In the genomic region with DNA sequence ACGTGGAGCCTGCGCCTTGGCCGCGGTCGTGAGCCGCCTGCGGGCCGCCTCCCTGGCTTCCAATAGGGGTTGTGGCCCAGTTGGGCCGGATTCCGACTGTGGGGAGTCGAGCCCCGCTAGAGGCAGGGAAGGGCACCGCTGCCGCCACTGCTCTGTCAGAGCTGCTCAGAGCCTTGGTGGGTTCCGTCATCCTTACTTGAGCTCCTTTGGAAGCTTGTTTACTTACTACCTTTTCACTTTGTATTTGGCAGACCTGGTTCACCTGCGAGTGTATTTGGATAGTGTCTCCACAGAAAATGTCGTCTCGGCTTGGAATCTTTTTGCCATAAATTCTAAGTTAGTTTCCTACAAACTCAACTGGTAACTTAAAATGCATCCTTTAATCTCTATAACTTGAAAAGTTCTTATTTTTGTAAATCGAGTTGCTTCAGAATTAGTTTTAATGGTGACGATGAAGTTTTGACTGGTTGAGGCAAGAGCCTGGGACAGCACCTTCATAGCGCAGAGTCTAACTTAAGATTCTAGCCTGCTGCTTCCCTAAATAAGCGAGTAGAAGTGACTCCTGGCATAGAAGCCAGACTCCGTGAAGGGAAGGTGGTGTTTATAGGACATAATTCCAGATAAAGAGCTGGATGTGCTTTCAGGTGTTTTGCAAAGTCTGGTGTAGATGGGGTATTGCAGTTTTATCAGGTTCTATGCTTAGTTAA, we compare ENCODE assay signal across 8 cellular contexts. TPM values are rescaled to one million over a fixed set of nuclear protein-coding genes. Genes with fewer than 3 reads are reported as not detected.
DNase-seq lines count a peak whose midpoint lies in the region; ATAC-seq, FAIRE-seq and TF ChIP-seq lines count a peak whose summit lies in the region.

No MANE protein-coding gene starts in this region.

- H3K27me3 ChIP-seq in SJSA1 (replicated peaks), result no peaks in the 10 kb centered on the region
- H3K27me3 ChIP-seq in pancreas, result no peaks in the 10 kb centered on the region

- peaks cover 15% of the 10 kb centered on the region for H3K36me3 Mint-ChIP-seq in activated CD8-positive, alpha-beta memory T cell treated with anti-CD3 and anti-CD28 coated beads, Interleukin-2, amount 10 ng/mL, durations not matched to agents 7 days and 5 days

- H3K4me1 Mint-ChIP-seq in activated CD8-positive, alpha-beta memory T cell treated with anti-CD3 and anti-CD28 coated beads, Interleukin-2, amount 10 ng/mL, durations not matched to agents 7 days and 5 days, result peaks cover 27% of the 10 kb centered on the region

- H3K36me3 ChIP-seq in SJSA1, result peaks cover 5% of the 10 kb centered on the region; the same call in 1 of the 2 replicates
- H3K36me3 ChIP-seq in pancreas, result no peaks in the 10 kb centered on the region

- 1% methylated on average over 23 of the region's 23 CpGs for WGBS in pancreas, 2 donors

- CTCF ChIA-PET in activated CD8-positive, alpha-beta memory T cell treated with anti-CD3 and anti-CD28 coated beads, Interleukin-2, amount 10 ng/mL, durations not matched to agents 7 days and 5 days (lab: Charles Lee), result interaction anchor here (0.6 to 4.3 kb wide), 10 partner anchors 21 to 731 kb away, joined by 3 to 27 read pairs (median 4); a partner anchor contains a TSS

- H3K4me1 ChIP-seq in SJSA1 (replicated peaks) (peaks cover 24% of the 10 kb centered on the region), pancreas (peaks cover 13 to 41% (median 31%) of the 10 kb centered on the region in 3 donors)

- intact Hi-C loops in pancreas (cut with DNase I), result loop anchor here in 1 of 3 donors (5.0 kb wide), 1 partner anchor 41 kb away; no protein-coding TSS in a partner anchor
- intact Hi-C loops in sciatic nerve (cut with DNase I), result loop anchor here (5.0 to 10.0 kb wide), 2 partner anchors 64 to 654 kb away; no protein-coding TSS in a partner anchor

- DNase-seq in activated CD8-positive, alpha-beta memory T cell treated with anti-CD3 and anti-CD28 coated beads, Interleukin-2, amount 10 ng/mL, durations not matched to agents 7 days and 5 days, result no peak
- no peak for DNase-seq in activated CD8-positive, alpha-beta memory T cell treated with anti-CD3 and anti-CD28 coated beads for 24 hours
- DNase-seq in SJSA1 (ENCODE audit: low read depth in 1 of 2, low spot score in 2 of 2) (peak in 1 of 2 experiments; percentile 46), pancreas (no peak), sciatic nerve (ENCODE audit: low spot score) (no peak)
- DNase-seq in effector CD4-positive, alpha-beta T cell, result no peak

- TF ChIP-seq CTCF in pancreas (IDR thresholded peaks at IDR 0.05), result no peak

- H3K9me3 ChIP-seq in SJSA1 (replicated peaks) (0 out of 2 replicates have a peak, but pooled peaks cover 2% of the 10 kb centered on the region), pancreas (no peaks in the 10 kb centered on the region)

- peak overlapping the region; percentile 96 for H3K4me3 ChIP-seq in SJSA1
- peak overlapping the region; percentile 75 to 96 (median 83) for H3K4me3 ChIP-seq in pancreas

- peak overlapping the region; percentile 87 for H3K4me3 Mint-ChIP-seq in activated CD8-positive, alpha-beta memory T cell treated with anti-CD3 and anti-CD28 coated beads, Interleukin-2, amount 10 ng/mL, durations not matched to agents 7 days and 5 days

- no peaks in the 10 kb centered on the region for H3K27me3 Mint-ChIP-seq in activated CD8-positive, alpha-beta memory T cell treated with anti-CD3 and anti-CD28 coated beads, Interleukin-2, amount 10 ng/mL, durations not matched to agents 7 days and 5 days

- H3K27ac ChIP-seq in SJSA1 (peak overlapping the region; percentile 63), pancreas (peak overlapping the region; percentile 83 to 97 (median 97))

- no peaks in the 10 kb centered on the region for H3K9me3 Mint-ChIP-seq in activated CD8-positive, alpha-beta memory T cell treated with anti-CD3 and anti-CD28 coated beads, Interleukin-2, amount 10 ng/mL, durations not matched to agents 7 days and 5 days (ENCODE audit: low read depth)

- peak overlapping the region; percentile 88 for H3K27ac Mint-ChIP-seq in activated CD8-positive, alpha-beta memory T cell treated with anti-CD3 and anti-CD28 coated beads, Interleukin-2, amount 10 ng/mL, durations not matched to agents 7 days and 5 days

- ATAC-seq in activated CD8-positive, alpha-beta memory T cell treated with anti-CD3 and anti-CD28 coated beads, Interleukin-2, amount 10 ng/mL, durations not matched to agents 7 days and 5 days, result peak; percentile 24
- ATAC-seq in HG02938 (IDR thresholded peaks at IDR 0.05; ENCODE audit: unreplicated experiment), result peak; percentile 20
- peak; percentile 39 for ATAC-seq in esophagus mucosa
- peak in 2 of 4 donors; percentile 18 to 42 for ATAC-seq in pancreas
- ATAC-seq in sciatic nerve, result no peak

- FAIRE-seq in pancreas (lab: Jason Lieb, UNC), result no peak

RNA-seq across cellular contexts. Expression of a gene that starts 0.8 kb away (rescaled TPM):
- 10 to 100 TPM; 17.6 to 17.9 TPM for total RNA-seq in activated CD8-positive, alpha-beta memory T cell treated with anti-CD3 and anti-CD28 coated beads, Interleukin-2, amount 10 ng/mL, durations not matched to agents 7 days and 5 days
- total RNA-seq in SJSA1 (2014; rRNA removed; shearing (Covaris generic)), result 52.1 and 69.5 TPM in 2 replicates
- total RNA-seq in esophagus mucosa, result 48.3 TPM
- 100 to 1,000 TPM in 1 of 6 donors, 10 to 100 TPM in 5; 60.8 to 108 (median 71.6) TPM for total RNA-seq in pancreas
- 10 to 100 TPM; 15.5 to 19.9 TPM for polyA plus RNA-seq in pancreas
- total RNA-seq in sciatic nerve, result 165 TPM

RNA-seq across cellular contexts. Expression of a gene that starts 41.7 kb away (rescaled TPM):
- 10 to 100 TPM; 23.9 to 29.0 TPM for total RNA-seq in activated CD8-positive, alpha-beta memory T cell treated with anti-CD3 and anti-CD28 coated beads, Interleukin-2, amount 10 ng/mL, durations not matched to agents 7 days and 5 days
- 6.2 TPM in 1 of 2 replicates, not detected in the other for total RNA-seq in SJSA1 (2014; rRNA removed; shearing (Covaris generic))
- 6.1 TPM for total RNA-seq in esophagus mucosa
- total RNA-seq in pancreas, result 10 to 100 TPM in 1 of 6 donors, 1 to 10 TPM in 5; 5.3 to 12.6 (median 6.9) TPM
- polyA plus RNA-seq in pancreas, result 1 to 10 TPM; 9.8 to 9.9 TPM
- total RNA-seq in sciatic nerve, result 23.4 TPM

RNA-seq across cellular contexts. Expression of a gene that starts 48.6 kb away (rescaled TPM):
- total RNA-seq in activated CD8-positive, alpha-beta memory T cell treated with anti-CD3 and anti-CD28 coated beads, Interleukin-2, amount 10 ng/mL, durations not matched to agents 7 days and 5 days, result 1 to 10 TPM; 3.2 to 6.9 TPM
- 0.85 and 1.5 TPM in 2 replicates for total RNA-seq in SJSA1 (2014; rRNA removed; shearing (Covaris generic))
- total RNA-seq in esophagus mucosa (0.88 TPM), pancreas (10 to 100 TPM in 5 of 6 donors, 1 to 10 TPM in 1; 9.2 to 21.5 (median 12.8) TPM), sciatic nerve (12.4 TPM)
- 10 to 100 TPM; 31.4 to 43.5 TPM for polyA plus RNA-seq in pancreas

RNA-seq across cellular contexts. Expression of a gene that starts 58.6 kb away (rescaled TPM):
- 10 to 100 TPM; 27.7 to 28.0 TPM for total RNA-seq in activated CD8-positive, alpha-beta memory T cell treated with anti-CD3 and anti-CD28 coated beads, Interleukin-2, amount 10 ng/mL, durations not matched to agents 7 days and 5 days
- total RNA-seq in SJSA1 (2014; rRNA removed; shearing (Covaris generic)), result 21.6 and 21.7 TPM in 2 replicates
- total RNA-seq in esophagus mucosa (12.4 TPM), pancreas (10 to 100 TPM in 5 of 6 donors, 1 to 10 TPM in 1; 8.5 to 14.8 (median 13.8) TPM), sciatic nerve (28.5 TPM)
- 10 to 100 TPM; 13.8 to 33.1 TPM for polyA plus RNA-seq in pancreas

RNA-seq across cellular contexts. Expression of a gene that starts 59.1 kb away (rescaled TPM):
- 100 to 1,000 TPM; 439 to 539 TPM for total RNA-seq in activated CD8-positive, alpha-beta memory T cell treated with anti-CD3 and anti-CD28 coated beads, Interleukin-2, amount 10 ng/mL, durations not matched to agents 7 days and 5 days
- 490 and 775 TPM in 2 replicates for total RNA-seq in SJSA1 (2014; rRNA removed; shearing (Covaris generic))
- total RNA-seq in esophagus mucosa (311 TPM), pancreas (100 to 1,000 TPM; 124 to 209 (median 145) TPM), sciatic nerve (485 TPM)
- 100 to 1,000 TPM in 1 of 2 donors, 10 to 100 TPM in 1; 77.8 to 143 TPM for polyA plus RNA-seq in pancreas
